ENCODE assay signal across 22 cellular contexts in genomic region chr4:8478371-8478770, GRCh38.
"Had no signal": no experiment of that assay in that cellular context is flagged by ENCODE, and none has a peak within 500 bp of the region (broad histone marks: within the 10 kb centered on the region; RNA-seq: fewer than 3 reads in every experiment).

No MANE protein-coding gene starts in this region.

- H3K9me3 ChIP-seq: colonic mucosa, heart left ventricle, neutrophil, spleen, stomach, thoracic aorta, transverse colon had no signal

- H3K27me3 ChIP-seq: colonic mucosa, foreskin keratinocyte, heart left ventricle, neutrophil, spleen, stomach, transverse colon had no signal

- H3K4me1 Mint-ChIP-seq: naive B cell; stimulated activated memory B cell treated with anti-CD40 and anti-IgM and Interleukin-4, amounts not matched to agents 10 μg/mL and 1 μg/mL and 100 μg/mL, for 72 hours had no signal

- H3K27ac ChIP-seq: colonic mucosa, foreskin keratinocyte, heart left ventricle, neutrophil, spleen, stomach, thoracic aorta, transverse colon had no signal

- FAIRE-seq: endothelial cell of umbilical vein, islet of Langerhans had no signal

- H3K4me1 ChIP-seq: colonic mucosa, foreskin keratinocyte, spleen had no signal

- H3K9me3 Mint-ChIP-seq: naive B cell; nephron; stimulated activated memory B cell treated with anti-CD40 and anti-IgM and Interleukin-4, amounts not matched to agents 10 μg/mL and 1 μg/mL and 100 μg/mL, for 72 hours had no signal

- H3K27me3 Mint-ChIP-seq: naive B cell; stimulated activated memory B cell treated with anti-CD40 and anti-IgM and Interleukin-4, amounts not matched to agents 10 μg/mL and 1 μg/mL and 100 μg/mL, for 72 hours had no signal

- DNase-seq: colonic mucosa; dermis blood vessel endothelial cell; foreskin keratinocyte; heart left ventricle; hypothalamus; kidney glomerular epithelial cell; mesendoderm; naive B cell; stimulated activated CD4-positive, alpha-beta T cell treated with anti-CD3 and anti-CD28 coated beads, Interleukin-15, amount 100 ng/mL, for 24 hours; stimulated activated CD4-positive, alpha-beta T cell treated with anti-CD3 and anti-CD28 coated beads, Interleukin-1b, Interleukin-23, amount 100 ng/mL, for 48 hours; stimulated activated CD4-positive, alpha-beta T cell treated with anti-CD3 and anti-CD28 coated beads, Interleukin-4, amount 100 ng/mL, for 24 hours; stomach; substantia nigra; transverse colon had no signal

- H3K4me3 Mint-ChIP-seq: nephron; stimulated activated memory B cell treated with anti-CD40 and anti-IgM and Interleukin-4, amounts not matched to agents 10 μg/mL and 1 μg/mL and 100 μg/mL, for 72 hours had no signal

- H3K36me3 ChIP-seq: colonic mucosa, transverse colon had no signal

- H3K27ac Mint-ChIP-seq: stimulated activated memory B cell treated with anti-CD40 and anti-IgM and Interleukin-4, amounts not matched to agents 10 μg/mL and 1 μg/mL and 100 μg/mL, for 72 hours had no signal

- H3K4me3 ChIP-seq: colonic mucosa, heart left ventricle, spleen, stomach, thoracic aorta, transverse colon had no signal

- ATAC-seq: foreskin keratinocyte; heart left ventricle; sciatic nerve; stimulated activated memory B cell treated with anti-CD40 and anti-IgM and Interleukin-4, amounts not matched to agents 10 μg/mL and 1 μg/mL and 100 μg/mL, for 72 hours had no signal
